In genomic region chrX:129905787-129906580, GRCh38 we compare ENCODE assay signal across 8 cellular contexts. TPM values are rescaled to one million over a fixed set of nuclear protein-coding genes. Genes with fewer than 3 reads are reported as not detected.
A peak's percentile ranks its signal among the peaks of the same experiment; 100 is the strongest.
DNase-seq lines count a peak whose midpoint lies in the region; ATAC-seq and TF ChIP-seq lines count a peak whose summit lies in the region.

Gene UTP14A (plus strand): TSS chrX:129906164. CDS start chrX:129906211, 47 bp downstream.

- H3K4me1 Mint-ChIP-seq in activated CD4-positive, alpha-beta T cell treated with anti-CD3 and anti-CD28 coated beads for 36 hours, result peaks cover 25% of the 10 kb centered on the region

- peak within 1 kb of the TSS; percentile 84 for H3K27ac ChIP-seq in cingulate gyrus (ENCODE audit: low read depth, low read length)

- intact Hi-C loops in activated CD4-positive, alpha-beta T cell treated with anti-CD3 and anti-CD28 coated beads for 36 hours (cut with DNase I, micrococcal nuclease), result loop anchor here (1.0 to 10.0 kb wide), 13 partner anchors 25 to 996 kb away; partner anchors contain the start of genes AIFM1 (in 1 of the 2), APLN (in 1 of the 2), BCORL1 (in 1 of the 2) and ENOX2 (in 1 of the 2)

- H3K27me3 ChIP-seq in kidney epithelial cell (ENCODE audit: control insufficient read depth, insufficient read depth, low read length), result no peaks in the 10 kb centered on the region

- peak within 1 kb of the TSS; percentile 84 for H3K4me3 ChIP-seq in kidney epithelial cell (ENCODE audit: low read depth, low read length)

- ATAC-seq in HG03442 (IDR thresholded peaks at IDR 0.05; ENCODE audit: unreplicated experiment), result peak; percentile 98
- ATAC-seq in activated CD4-positive, alpha-beta T cell treated with anti-CD3 and anti-CD28 coated beads for 36 hours, result peak; percentile 97

- H3K9me3 Mint-ChIP-seq in activated CD4-positive, alpha-beta T cell treated with anti-CD3 and anti-CD28 coated beads for 36 hours (ENCODE audit: low read depth), result no peaks in the 10 kb centered on the region

- CTCF ChIA-PET in activated CD4-positive, alpha-beta T cell treated with anti-CD3 and anti-CD28 coated beads for 36 hours (lab: Charles Lee), result interaction anchor here (0.6 to 1.8 kb wide), 9 partner anchors 17 to 302 kb away, joined by 3 to 7 read pairs (median 5); no protein-coding TSS in a partner anchor

- peak within 1 kb of the TSS; percentile 88 for H3K4me3 Mint-ChIP-seq in activated CD4-positive, alpha-beta T cell treated with anti-CD3 and anti-CD28 coated beads for 36 hours

- no peaks in the 10 kb centered on the region for H3K36me3 ChIP-seq in kidney epithelial cell (ENCODE audit: control insufficient read depth, insufficient read depth, low read length)

- no peak for TF ChIP-seq CTCF in kidney epithelial cell (IDR thresholded peaks at IDR 0.05; ENCODE audit: insufficient read depth, low read length, poor library complexity, severe bottlenecking)

- H3K27ac Mint-ChIP-seq in activated CD4-positive, alpha-beta T cell treated with anti-CD3 and anti-CD28 coated beads for 36 hours, result peak within 1 kb of the TSS; percentile 92

- H3K36me3 Mint-ChIP-seq in activated CD4-positive, alpha-beta T cell treated with anti-CD3 and anti-CD28 coated beads for 36 hours (ENCODE audit: low read depth), result peaks cover 22% of the 10 kb centered on the region

- DNase-seq in Ammon's horn (ENCODE audit: low spot score), result peak; percentile 93
- DNase-seq in GM19238 (ENCODE audit: insufficient read length, low spot score), result peak; percentile 52
- peak; percentile 89 to 95 for DNase-seq in NCI-H524 (lab: John Stamatoyannopoulos, UW)
- peak; percentile 90 for DNase-seq in activated CD4-positive, alpha-beta T cell treated with anti-CD3 and anti-CD28 coated beads for 36 hours
- peak; percentile 53 for DNase-seq in kidney epithelial cell (ENCODE audit: low read depth)
- peak; percentile 73 to 75 for DNase-seq in stimulated activated CD4-positive, alpha-beta T cell treated with anti-CD3 and anti-CD28 coated beads, Interleukin-15, amount 100 ng/mL, for 48 hours (ENCODE audit: low read depth in 2 of 2)

- POLR2A ChIA-PET in activated CD4-positive, alpha-beta T cell treated with anti-CD3 and anti-CD28 coated beads for 36 hours (lab: Charles Lee), result interaction anchor here (0.8 to 1.3 kb wide), 2 partner anchors 20 to 266 kb away, joined by 3 read pairs; no protein-coding TSS in a partner anchor

- H3K27me3 Mint-ChIP-seq in activated CD4-positive, alpha-beta T cell treated with anti-CD3 and anti-CD28 coated beads for 36 hours, result no peaks in the 10 kb centered on the region

RNA-seq across cellular contexts. Expression of gene UTP14A, which starts in this region (rescaled TPM):
- total RNA-seq in activated CD4-positive, alpha-beta T cell treated with anti-CD3 and anti-CD28 coated beads for 36 hours, result 10 to 100 TPM; 35.7 to 45.2 TPM
- 17.6 and 21.6 TPM in 2 replicates for total RNA-seq in kidney epithelial cell

Comparison
In these comparisons a context has a peak if more than half of its experiments do, and no peak if none do; other contexts are left out.
1. Peak in every context shown above with its lines: DNase-seq, ATAC-seq, H3K4me3 ChIP-seq and H3K27ac ChIP-seq.